14 cellular contexts compared by ENCODE assay signal in genomic region chr14:96255501-96256366, GRCh38. TPM values are rescaled to one million over a fixed set of nuclear protein-coding genes. Genes with fewer than 3 reads are reported as not detected.
DNase-seq lines count a peak whose midpoint lies in the region; TF ChIP-seq lines count a peak whose summit lies in the region.
"Had no signal": no experiment of that assay in that cellular context is flagged by ENCODE, and none has a peak within 500 bp of the region (broad histone marks: within the 10 kb centered on the region; RNA-seq: fewer than 3 reads in every experiment).

Gene BDKRB1 (plus strand): TSS chr14:96256210. CDS start chr14:96263683, 7,473 bp downstream.

- H4K20me1 ChIP-seq in fibroblast of lung (ENCODE audit: control insufficient read depth, extremely low read depth, insufficient read depth, low read length): no peaks in the 10 kb centered on the region

- H2AFZ ChIP-seq in fibroblast of lung (ENCODE audit: low read length): no peak within 1 kb of the TSS

- peaks cover 4% of the 10 kb centered on the region for H3K79me2 ChIP-seq in fibroblast of lung (ENCODE audit: control insufficient read depth, insufficient read depth, low read length)

- H3K4me3 ChIP-seq in BJ (ENCODE audit: low read depth, low read length) (no peak within 1 kb of the TSS), fibroblast of lung (replicated peaks in 1 of 4; ENCODE audit: control extremely low read depth in 1 of 4, insufficient read depth in 1 of 4, low read depth in 3 of 4, low read length in 4 of 4) (peak within 1 kb of the TSS; percentile 14 to 52 (median 27)), rectal smooth muscle tissue (ENCODE audit: low read length) (no peak within 1 kb of the TSS)

- H3K27ac ChIP-seq in fibroblast of lung (ENCODE audit: insufficient read depth, low read length): peak within 1 kb of the TSS; percentile 95
- H3K27ac ChIP-seq in rectal smooth muscle tissue (ENCODE audit: low read depth, low read length): peak within 1 kb of the TSS; percentile 76

- no peaks in the 10 kb centered on the region for H3K9me3 ChIP-seq in fibroblast of lung (ENCODE audit: control insufficient read depth, insufficient read depth, low read depth, low read length)

- CTCF ChIA-PET in BJ (lab: Yijun Ruan, JAX): interaction anchor here (1.0 to 2.0 kb wide), 5 partner anchors 10 to 154 kb away, joined by 3 to 5 read pairs (median 3); no protein-coding TSS in a partner anchor

- H3K4me2 ChIP-seq in fibroblast of lung (ENCODE audit: extremely low read depth, insufficient read depth, low read length): peak within 1 kb of the TSS; percentile 81

- H3K36me3 ChIP-seq in BJ (ENCODE audit: control insufficient read depth, insufficient read depth, low read length): no peaks in the 10 kb centered on the region
- H3K36me3 ChIP-seq in fibroblast of lung (ENCODE audit: control insufficient read depth, insufficient read depth, low read length): no peaks in the 10 kb centered on the region
- H3K36me3 ChIP-seq in rectal smooth muscle tissue (ENCODE audit: control insufficient read depth, insufficient read depth, low read length): no peaks in the 10 kb centered on the region

- H3K4me1 ChIP-seq in fibroblast of lung (ENCODE audit: control insufficient read depth, extremely low read depth, insufficient read depth, low read length) (peaks cover 33% of the 10 kb centered on the region), rectal smooth muscle tissue (ENCODE audit: control insufficient read depth, insufficient read depth, low read length) (peaks cover 24% of the 10 kb centered on the region)

- TF ChIP-seq CTCF in BJ (IDR thresholded peaks at IDR 0.05; ENCODE audit: insufficient read depth, low read depth, low read length) (no peak), fibroblast of lung (conservative IDR thresholded peaks at IDR 0.05 in 1 of 2, IDR thresholded peaks at IDR 0.05 in 1 of 2; ENCODE audit: low read depth in 1 of 2, low read length in 2 of 2) (no peak)

- H3K9ac ChIP-seq in fibroblast of lung (ENCODE audit: insufficient read depth, low read length): no peak within 1 kb of the TSS
- H3K9ac ChIP-seq in rectal smooth muscle tissue (ENCODE audit: low read length): no peak within 1 kb of the TSS

- DNase-seq in BJ (ENCODE audit: low read depth) (peak; percentile 49), RPMI7951 (ENCODE audit: low read depth) (peak; percentile 63), fibroblast of lung (ENCODE audit: low read depth in 2 of 2) (peak; percentile 88 to 92), GDM1 (lab: John Stamatoyannopoulos, UW) (no peak), MV-4-11 (lab: John Stamatoyannopoulos, UW) (no peak), C1 segment of cervical spinal cord (lab: John Stamatoyannopoulos, UW) (no peak), GM19240 (ENCODE audit: insufficient read length, low spot score) (no peak)
- DNase-seq: activated CD4-positive, alpha-beta memory T cell treated with anti-CD3 and anti-CD28 coated beads, Interleukin-2, amount 10 ng/mL, durations not matched to agents 7 days and 5 days; activated naive CD4-positive, alpha-beta T cell treated with anti-CD3 and anti-CD28 coated beads, Interleukin-2, amount 50 U/mL, for 16 hours; CD4-positive, alpha-beta T cell; NCI-H69; stimulated activated CD4-positive, alpha-beta T cell treated with anti-CD3 and anti-CD28 coated beads, Interleukin-2, amount 100 ng/mL, for 24 hours had no signal

- no peaks in the 10 kb centered on the region for H3K27me3 ChIP-seq in BJ (ENCODE audit: control insufficient read depth, insufficient read depth, low read length)
- H3K27me3 ChIP-seq in fibroblast of lung (ENCODE audit: control insufficient read depth, insufficient read depth, low read length): no peaks in the 10 kb centered on the region
- no peaks in the 10 kb centered on the region for H3K27me3 ChIP-seq in rectal smooth muscle tissue (ENCODE audit: control insufficient read depth, insufficient read depth, low read length)

- POLR2A ChIA-PET in BJ (lab: Charles Lee): no interaction called here

RNA-seq across cellular contexts. Expression of gene BDKRB1, which starts in this region (rescaled TPM):
- polyA plus RNA-seq in BJ (2011; rRNA removed): 3.3 and 3.8 TPM in 2 replicates
- polyA minus RNA-seq in BJ (2011; rRNA and poly(A)+ RNA removed): 1.4 and 2.3 TPM in 2 replicates
- total RNA-seq in RPMI7951 (2014; rRNA removed; shearing (Covaris generic)): 7.1 and 9.2 TPM in 2 replicates
- total RNA-seq in fibroblast of lung: 16.7 and 22.5 TPM in 2 replicates
- polyA plus RNA-seq in fibroblast of lung: 5.4 and 32.9 TPM in 2 replicates
- 6.7 and 39.4 TPM in 2 replicates for polyA plus RNA-seq in fibroblast of lung (2012)
- polyA minus RNA-seq in fibroblast of lung (ENCODE audit: low replicate concordance): 11.7 and 81.0 TPM in 2 replicates
- total RNA-seq: activated CD4-positive, alpha-beta memory T cell treated with anti-CD3 and anti-CD28 coated beads, Interleukin-2, amount 10 ng/mL, durations not matched to agents 7 days and 5 days; CD4-positive, alpha-beta T cell; dermis microvascular lymphatic vessel endothelial cell had no signal

Comparison
In these comparisons a context has a peak if more than half of its experiments do, and no peak if none do; other contexts are left out.
1. DNase-seq: peak in BJ (single experiment), RPMI7951 (single experiment) and fibroblast of lung (2 of 2); none in GDM1 (single experiment), MV-4-11 (single experiment), C1 segment of cervical spinal cord (0 of 14) and GM19240 (single experiment).
2. H3K4me3 ChIP-seq: peak in fibroblast of lung (4 of 4); none in BJ (single experiment) and rectal smooth muscle tissue (single experiment).